ENCODE assay signal across 1 cellular context in the genomic region with DNA sequence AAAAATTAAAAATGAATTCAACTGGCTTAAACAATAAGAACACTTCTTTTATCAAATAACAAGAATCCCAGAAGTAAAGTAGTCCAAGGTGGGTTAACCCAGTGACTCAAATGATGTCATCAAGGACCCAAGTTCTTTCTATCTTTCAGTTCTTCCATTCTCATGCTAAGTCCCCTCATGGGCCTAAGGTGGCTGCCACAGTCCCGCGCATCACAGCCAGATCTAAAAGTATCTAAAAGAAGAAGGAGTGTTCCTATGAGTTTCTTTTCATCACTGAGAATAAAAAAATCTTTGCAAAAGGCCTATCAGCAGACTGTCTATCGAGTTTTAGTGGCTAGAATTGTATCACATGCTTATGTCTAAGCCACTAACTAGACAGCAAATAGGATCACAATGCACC.
TF ChIP-seq lines count a peak whose summit lies in the region.

No MANE protein-coding gene starts in this region.

TF ChIP-seq in H1, 55 proteins besides CTCF, POLR2A, EP300 and RAD21 (continued from another document):
- TF ChIP-seq, protein P1, sequence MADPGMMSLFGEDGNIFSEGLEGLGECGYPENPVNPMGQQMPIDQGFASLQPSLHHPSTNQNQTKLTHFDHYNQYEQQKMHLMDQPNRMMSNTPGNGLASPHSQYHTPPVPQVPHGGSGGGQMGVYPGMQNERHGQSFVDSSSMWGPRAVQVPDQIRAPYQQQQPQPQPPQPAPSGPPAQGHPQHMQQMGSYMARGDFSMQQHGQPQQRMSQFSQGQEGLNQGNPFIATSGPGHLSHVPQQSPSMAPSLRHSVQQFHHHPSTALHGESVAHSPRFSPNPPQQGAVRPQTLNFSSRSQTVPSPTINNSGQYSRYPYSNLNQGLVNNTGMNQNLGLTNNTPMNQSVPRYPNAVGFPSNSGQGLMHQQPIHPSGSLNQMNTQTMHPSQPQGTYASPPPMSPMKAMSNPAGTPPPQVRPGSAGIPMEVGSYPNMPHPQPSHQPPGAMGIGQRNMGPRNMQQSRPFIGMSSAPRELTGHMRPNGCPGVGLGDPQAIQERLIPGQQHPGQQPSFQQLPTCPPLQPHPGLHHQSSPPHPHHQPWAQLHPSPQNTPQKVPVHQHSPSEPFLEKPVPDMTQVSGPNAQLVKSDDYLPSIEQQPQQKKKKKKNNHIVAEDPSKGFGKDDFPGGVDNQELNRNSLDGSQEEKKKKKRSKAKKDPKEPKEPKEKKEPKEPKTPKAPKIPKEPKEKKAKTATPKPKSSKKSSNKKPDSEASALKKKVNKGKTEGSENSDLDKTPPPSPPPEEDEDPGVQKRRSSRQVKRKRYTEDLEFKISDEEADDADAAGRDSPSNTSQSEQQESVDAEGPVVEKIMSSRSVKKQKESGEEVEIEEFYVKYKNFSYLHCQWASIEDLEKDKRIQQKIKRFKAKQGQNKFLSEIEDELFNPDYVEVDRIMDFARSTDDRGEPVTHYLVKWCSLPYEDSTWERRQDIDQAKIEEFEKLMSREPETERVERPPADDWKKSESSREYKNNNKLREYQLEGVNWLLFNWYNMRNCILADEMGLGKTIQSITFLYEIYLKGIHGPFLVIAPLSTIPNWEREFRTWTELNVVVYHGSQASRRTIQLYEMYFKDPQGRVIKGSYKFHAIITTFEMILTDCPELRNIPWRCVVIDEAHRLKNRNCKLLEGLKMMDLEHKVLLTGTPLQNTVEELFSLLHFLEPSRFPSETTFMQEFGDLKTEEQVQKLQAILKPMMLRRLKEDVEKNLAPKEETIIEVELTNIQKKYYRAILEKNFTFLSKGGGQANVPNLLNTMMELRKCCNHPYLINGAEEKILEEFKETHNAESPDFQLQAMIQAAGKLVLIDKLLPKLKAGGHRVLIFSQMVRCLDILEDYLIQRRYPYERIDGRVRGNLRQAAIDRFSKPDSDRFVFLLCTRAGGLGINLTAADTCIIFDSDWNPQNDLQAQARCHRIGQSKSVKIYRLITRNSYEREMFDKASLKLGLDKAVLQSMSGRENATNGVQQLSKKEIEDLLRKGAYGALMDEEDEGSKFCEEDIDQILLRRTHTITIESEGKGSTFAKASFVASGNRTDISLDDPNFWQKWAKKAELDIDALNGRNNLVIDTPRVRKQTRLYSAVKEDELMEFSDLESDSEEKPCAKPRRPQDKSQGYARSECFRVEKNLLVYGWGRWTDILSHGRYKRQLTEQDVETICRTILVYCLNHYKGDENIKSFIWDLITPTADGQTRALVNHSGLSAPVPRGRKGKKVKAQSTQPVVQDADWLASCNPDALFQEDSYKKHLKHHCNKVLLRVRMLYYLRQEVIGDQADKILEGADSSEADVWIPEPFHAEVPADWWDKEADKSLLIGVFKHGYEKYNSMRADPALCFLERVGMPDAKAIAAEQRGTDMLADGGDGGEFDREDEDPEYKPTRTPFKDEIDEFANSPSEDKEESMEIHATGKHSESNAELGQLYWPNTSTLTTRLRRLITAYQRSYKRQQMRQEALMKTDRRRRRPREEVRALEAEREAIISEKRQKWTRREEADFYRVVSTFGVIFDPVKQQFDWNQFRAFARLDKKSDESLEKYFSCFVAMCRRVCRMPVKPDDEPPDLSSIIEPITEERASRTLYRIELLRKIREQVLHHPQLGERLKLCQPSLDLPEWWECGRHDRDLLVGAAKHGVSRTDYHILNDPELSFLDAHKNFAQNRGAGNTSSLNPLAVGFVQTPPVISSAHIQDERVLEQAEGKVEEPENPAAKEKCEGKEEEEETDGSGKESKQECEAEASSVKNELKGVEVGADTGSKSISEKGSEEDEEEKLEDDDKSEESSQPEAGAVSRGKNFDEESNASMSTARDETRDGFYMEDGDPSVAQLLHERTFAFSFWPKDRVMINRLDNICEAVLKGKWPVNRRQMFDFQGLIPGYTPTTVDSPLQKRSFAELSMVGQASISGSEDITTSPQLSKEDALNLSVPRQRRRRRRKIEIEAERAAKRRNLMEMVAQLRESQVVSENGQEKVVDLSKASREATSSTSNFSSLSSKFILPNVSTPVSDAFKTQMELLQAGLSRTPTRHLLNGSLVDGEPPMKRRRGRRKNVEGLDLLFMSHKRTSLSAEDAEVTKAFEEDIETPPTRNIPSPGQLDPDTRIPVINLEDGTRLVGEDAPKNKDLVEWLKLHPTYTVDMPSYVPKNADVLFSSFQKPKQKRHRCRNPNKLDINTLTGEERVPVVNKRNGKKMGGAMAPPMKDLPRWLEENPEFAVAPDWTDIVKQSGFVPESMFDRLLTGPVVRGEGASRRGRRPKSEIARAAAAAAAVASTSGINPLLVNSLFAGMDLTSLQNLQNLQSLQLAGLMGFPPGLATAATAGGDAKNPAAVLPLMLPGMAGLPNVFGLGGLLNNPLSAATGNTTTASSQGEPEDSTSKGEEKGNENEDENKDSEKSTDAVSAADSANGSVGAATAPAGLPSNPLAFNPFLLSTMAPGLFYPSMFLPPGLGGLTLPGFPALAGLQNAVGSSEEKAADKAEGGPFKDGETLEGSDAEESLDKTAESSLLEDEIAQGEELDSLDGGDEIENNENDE (IDR thresholded peaks at IDR 0.05; ENCODE audit: insufficient replicate concordance, low read length) = no peak
- no peak for TF ChIP-seq CBX8 (IDR thresholded peaks at IDR 0.05; ENCODE audit: borderline replicate concordance, low read depth, low read length)
- no peak for TF ChIP-seq SRF (IDR thresholded peaks at IDR 0.05; ENCODE audit: low read depth, low read length)
- no peak for TF ChIP-seq EGR1 (IDR thresholded peaks at IDR 0.05; ENCODE audit: borderline replicate concordance, low read depth, low read length)
